In genomic region chr4:2402941-2403340, GRCh38 we compare ENCODE assay signal across 2 cellular contexts.
TF ChIP-seq lines count a peak whose summit lies in the region.

No MANE protein-coding gene starts in this region.

TF ChIP-seq in SK-N-SH, 30 proteins besides CTCF, POLR2A, EP300 and RAD21 (continued from another document):
- TF ChIP-seq, protein P1, sequence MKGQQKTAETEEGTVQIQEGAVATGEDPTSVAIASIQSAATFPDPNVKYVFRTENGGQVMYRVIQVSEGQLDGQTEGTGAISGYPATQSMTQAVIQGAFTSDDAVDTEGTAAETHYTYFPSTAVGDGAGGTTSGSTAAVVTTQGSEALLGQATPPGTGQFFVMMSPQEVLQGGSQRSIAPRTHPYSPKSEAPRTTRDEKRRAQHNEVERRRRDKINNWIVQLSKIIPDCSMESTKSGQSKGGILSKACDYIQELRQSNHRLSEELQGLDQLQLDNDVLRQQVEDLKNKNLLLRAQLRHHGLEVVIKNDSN (IDR thresholded peaks at IDR 0.05; ENCODE audit: borderline replicate concordance, low read depth): no peak
- TF ChIP-seq RFX5 (IDR thresholded peaks at IDR 0.05; ENCODE audit: low read length) (no peak), ELF1 (IDR thresholded peaks at IDR 0.05) (no peak), TAF1 (IDR thresholded peaks at IDR 0.05; ENCODE audit: borderline replicate concordance, low read depth, low read length) (no peak), FOXM1 (IDR thresholded peaks at IDR 0.05; ENCODE audit: low read depth) (no peak), POLR2AphosphoS5 (IDR thresholded peaks at IDR 0.05; ENCODE audit: low read depth, low read length) (no peak), CHD2 (IDR thresholded peaks at IDR 0.05; ENCODE audit: low read length, partially characterized antibody) (no peak), SMC3 (IDR thresholded peaks at IDR 0.05; ENCODE audit: low read depth, low read length) (no peak), SIN3A (IDR thresholded peaks at IDR 0.05; ENCODE audit: borderline replicate concordance, low read depth, low read length) (no peak), JUND (IDR thresholded peaks at IDR 0.05) (no peak), MXI1 (IDR thresholded peaks at IDR 0.05; ENCODE audit: low read depth, low read length) (no peak)
- TF ChIP-seq, protein P2, sequence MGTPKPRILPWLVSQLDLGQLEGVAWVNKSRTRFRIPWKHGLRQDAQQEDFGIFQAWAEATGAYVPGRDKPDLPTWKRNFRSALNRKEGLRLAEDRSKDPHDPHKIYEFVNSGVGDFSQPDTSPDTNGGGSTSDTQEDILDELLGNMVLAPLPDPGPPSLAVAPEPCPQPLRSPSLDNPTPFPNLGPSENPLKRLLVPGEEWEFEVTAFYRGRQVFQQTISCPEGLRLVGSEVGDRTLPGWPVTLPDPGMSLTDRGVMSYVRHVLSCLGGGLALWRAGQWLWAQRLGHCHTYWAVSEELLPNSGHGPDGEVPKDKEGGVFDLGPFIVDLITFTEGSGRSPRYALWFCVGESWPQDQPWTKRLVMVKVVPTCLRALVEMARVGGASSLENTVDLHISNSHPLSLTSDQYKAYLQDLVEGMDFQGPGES (IDR thresholded peaks at IDR 0.05; ENCODE audit: low read depth, low read length): no peak

TF ChIP-seq in SK-N-SH treated with all-trans-retinoic acid at 6 μM for 48 hours, 23 proteins besides CTCF, POLR2A, EP300 and RAD21 (continued from another document):
- TF ChIP-seq TOX (CRISPR knock-in tag; IDR thresholded peaks at IDR 0.05; ENCODE audit: borderline replicate concordance) (no peak), ZNF565 (CRISPR knock-in tag; conservative IDR thresholded peaks at IDR 0.05; ENCODE audit: low read depth) (no peak), GLIS3 (CRISPR knock-in tag; IDR thresholded peaks at IDR 0.05) (no peak)
TF ChIP-seq in SK-N-SH treated with all-trans-retinoic acid at 6 μM for 48 hours: peak in this region for 0.
